ENCODE assay signal across 8 cellular contexts in the genomic region with DNA sequence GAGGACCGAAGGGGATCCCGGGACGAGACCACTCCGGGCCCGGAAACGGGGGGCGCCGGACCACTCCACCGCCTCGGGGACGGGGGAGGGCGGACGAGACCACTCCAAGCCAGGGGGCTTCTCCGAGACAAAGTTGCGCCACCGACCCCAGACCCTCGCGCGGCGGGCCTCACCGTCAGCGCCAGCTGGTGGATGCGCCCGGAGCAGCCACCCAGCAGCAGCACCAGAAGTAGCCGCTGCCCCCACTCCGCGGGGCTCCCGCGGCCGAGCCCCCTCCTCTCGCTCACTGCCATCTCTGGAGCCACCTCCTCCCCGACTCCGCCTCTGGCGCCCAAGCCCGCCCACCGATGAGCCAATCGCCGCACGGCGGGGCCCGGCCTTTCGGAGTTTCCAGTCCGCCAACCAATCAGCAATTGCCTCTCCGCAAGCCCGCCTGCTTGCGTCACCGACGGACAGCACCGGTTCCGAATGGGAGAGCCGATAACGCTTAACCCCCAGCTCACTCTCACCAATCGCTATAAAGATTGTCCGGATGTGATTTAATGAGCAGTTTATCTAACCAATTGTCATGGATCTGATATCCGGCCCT. TPM values are rescaled to one million over a fixed set of nuclear protein-coding genes. Genes with fewer than 3 reads are reported as not detected.
A peak's percentile ranks its signal among the peaks of the same experiment; 100 is the strongest.
DNase-seq lines count a peak whose midpoint lies in the region; ATAC-seq and TF ChIP-seq lines count a peak whose summit lies in the region.

TSS of gene GPR108 (minus strand) at position 297 of the 589 bp plus-strand sequence. CDS start at position 293, 4 bp downstream.

- no peak for TF ChIP-seq CTCF in OCI-LY1 (IDR thresholded peaks at IDR 0.05; ENCODE audit: low read length)

- DNase-seq in COLO668 (lab: John Stamatoyannopoulos, UW; ENCODE audit: unreplicated experiment), result peak; percentile 98
- peak; percentile 100 for DNase-seq in HT1080 (ENCODE audit: low read depth)
- DNase-seq in activated CD8-positive, alpha-beta memory T cell treated with anti-CD3 and anti-CD28 coated beads, Interleukin-2, amount 50 U/mL, for 4 hours, result peak; percentile 98
- peak; percentile 99 for DNase-seq in stimulated activated CD8-positive, alpha-beta memory T cell treated with anti-CD3 and anti-CD28 coated beads, Interleukin-15, amount 100 ng/mL, for 4 hours (ENCODE audit: low read depth in 2 of 2)

- no peaks in the 10 kb centered on the region for H3K9me2 ChIP-seq in OCI-LY1 (ENCODE audit: low read depth, low read length)

- ATAC-seq in GM21360 (IDR thresholded peaks at IDR 0.05; ENCODE audit: unreplicated experiment), result peak; percentile 48

- H4K20me1 ChIP-seq in OCI-LY1 (ENCODE audit: insufficient read depth, low read length), result no peaks in the 10 kb centered on the region

- H3K4me2 ChIP-seq in OCI-LY1 (ENCODE audit: low read length), result peak within 1 kb of the TSS; percentile 84

- H3K79me2 ChIP-seq in OCI-LY1 (ENCODE audit: insufficient read depth, low read length), result no peaks in the 10 kb centered on the region

- no peaks in the 10 kb centered on the region for H3K9me3 ChIP-seq in OCI-LY1 (ENCODE audit: low read length)
- no peaks in the 10 kb centered on the region for H3K9me3 ChIP-seq in mesodermal cell (ENCODE audit: control insufficient read depth, low read length)

- peak within 1 kb of the TSS; percentile 89 for H3K27ac ChIP-seq in OCI-LY1 (ENCODE audit: low read depth, low read length, poor library complexity, severe bottlenecking)
- H3K27ac ChIP-seq in mesodermal cell (ENCODE audit: low read depth, low read length, severe bottlenecking), result peak within 1 kb of the TSS; percentile 98

- H3F3A ChIP-seq in OCI-LY1 (ENCODE audit: insufficient read depth, low read length), result peaks cover 7% of the 10 kb centered on the region; the same call in 1 of the 2 replicates

- in situ Hi-C loops in endometrial microvascular endothelial cells (cut with HindIII; ENCODE audit: inconsistent ontology term, low pct_unique_long_range_greater_than_20kb, low sequenced_read_pairs), result no loop called here

- H3K36me3 ChIP-seq in OCI-LY1 (ENCODE audit: insufficient read depth, low read length), result no peaks in the 10 kb centered on the region
- H3K36me3 ChIP-seq in mesodermal cell (ENCODE audit: control insufficient read depth, insufficient read depth, low read length), result peaks cover 19% of the 10 kb centered on the region

- no peaks in the 10 kb centered on the region for H3K27me3 ChIP-seq in OCI-LY1 (ENCODE audit: insufficient read depth, low read length)

- H3K4me3 ChIP-seq in OCI-LY1 (ENCODE audit: low read depth, low read length, poor library complexity, severe bottlenecking) (peak within 1 kb of the TSS; percentile 74), mesodermal cell (ENCODE audit: extremely low read depth, insufficient read depth, low read length, poor library complexity, severe bottlenecking) (peak within 1 kb of the TSS; percentile 69)

- peaks cover 48% of the 10 kb centered on the region for H3K4me1 ChIP-seq in OCI-LY1 (ENCODE audit: insufficient read depth, low read length, severe bottlenecking)
- H3K4me1 ChIP-seq in mesodermal cell (ENCODE audit: control insufficient read depth, insufficient read depth, low read length, poor library complexity, severe bottlenecking), result peaks cover 21% of the 10 kb centered on the region

- no peak within 1 kb of the TSS for H2AFZ ChIP-seq in OCI-LY1 (ENCODE audit: low read length)

- peak within 1 kb of the TSS; percentile 70 for H3K9ac ChIP-seq in OCI-LY1 (ENCODE audit: low read length)

- WGBS in mesodermal cell (ENCODE audit: insufficient coverage in 2 of 2), 2 experiments, result 0% methylated on average over 42 to 54 of the region's 55 CpGs

RNA-seq across cellular contexts. Expression of gene GPR108, which starts in this region (rescaled TPM):
- 23.5 and 25.5 TPM in 2 replicates for total RNA-seq in HT1080 (2014; rRNA removed; shearing (Covaris generic))
- polyA plus RNA-seq in HT1080 (2015; cell fraction: cytosol; rRNA removed), result 29.3 and 30.7 TPM in 2 replicates
- polyA plus RNA-seq in HT1080 (2015; cell fraction: nucleus; rRNA removed), result 63.3 and 74.7 TPM in 2 replicates
- 65.2 TPM for total RNA-seq in endometrial microvascular endothelial cells (ENCODE audit: inconsistent ontology term)
- 46.0 TPM for polyA plus RNA-seq in mesodermal cell (2013, experiment 1 of 2)
- polyA plus RNA-seq in mesodermal cell (2013, experiment 2 of 2), result 44.8 TPM

Comparison
In these comparisons a context has a peak if more than half of its experiments do, and no peak if none do; other contexts are left out.
1. Peak in every context shown above with its lines: DNase-seq, ATAC-seq, H3K4me3 ChIP-seq and H3K27ac ChIP-seq.